ENCODE assay signal across 8 cellular contexts in genomic region chrX:136708348-136708747, GRCh38.
DNase-seq lines count a peak whose midpoint lies in the region; ATAC-seq, FAIRE-seq and TF ChIP-seq lines count a peak whose summit lies in the region.

No MANE protein-coding gene starts in this region.

- H3K4me3 Mint-ChIP-seq in stimulated activated naive B cell treated with anti-CD40 and anti-IgM and Interleukin-4, amounts not matched to agents 10 μg/mL and 1 μg/mL and 100 μg/mL, for 72 hours = no peak overlapping the region

- H3K36me3 Mint-ChIP-seq in stimulated activated naive B cell treated with anti-CD40 and anti-IgM and Interleukin-4, amounts not matched to agents 10 μg/mL and 1 μg/mL and 100 μg/mL, for 72 hours = peaks cover 0 to 9% of the 10 kb centered on the region in 2 donors

- peak; percentile 94 for FAIRE-seq in GM12892 (lab: Jason Lieb, UNC)

- H3K4me1 Mint-ChIP-seq in stimulated activated naive B cell treated with anti-CD40 and anti-IgM and Interleukin-4, amounts not matched to agents 10 μg/mL and 1 μg/mL and 100 μg/mL, for 72 hours = peaks cover 8 to 11% of the 10 kb centered on the region in 2 donors

- no peak for DNase-seq in AG09319 (ENCODE audit: extremely low read depth, low read depth)
- no peak for DNase-seq in GM12892 (ENCODE audit: insufficient read length)
- peak; percentile 69 for DNase-seq in NCI-H69 (lab: John Stamatoyannopoulos, UW)
- DNase-seq in fibroblast of villous mesenchyme (ENCODE audit: low read depth) = no peak
- DNase-seq in stimulated activated naive B cell treated with anti-CD40 and anti-IgM and Interleukin-4, amounts not matched to agents 10 μg/mL and 1 μg/mL and 100 μg/mL, for 72 hours = no peak
- DNase-seq in NK-92 (lab: John Stamatoyannopoulos, UW; ENCODE audit: unreplicated experiment) = no peak
- DNase-seq in iPS-NIHi11 (ENCODE audit: low spot score) = no peak

- TF ChIP-seq CTCF in AG09319 (IDR thresholded peaks at IDR 0.05; ENCODE audit: low read depth, low read length) = peak; percentile 39
- peak; percentile 43 for TF ChIP-seq CTCF in fibroblast of villous mesenchyme (IDR thresholded peaks at IDR 0.05; ENCODE audit: insufficient read depth, low read depth, low read length)

- ATAC-seq in stimulated activated naive B cell treated with anti-CD40 and anti-IgM and Interleukin-4, amounts not matched to agents 10 μg/mL and 1 μg/mL and 100 μg/mL, for 72 hours (replicated peaks) = no peak
- ATAC-seq in HG03442 (IDR thresholded peaks at IDR 0.05; ENCODE audit: unreplicated experiment) = no peak

- H3K27me3 Mint-ChIP-seq in stimulated activated naive B cell treated with anti-CD40 and anti-IgM and Interleukin-4, amounts not matched to agents 10 μg/mL and 1 μg/mL and 100 μg/mL, for 72 hours = no peaks in the 10 kb centered on the region

- no peaks in the 10 kb centered on the region for H3K9me3 Mint-ChIP-seq in stimulated activated naive B cell treated with anti-CD40 and anti-IgM and Interleukin-4, amounts not matched to agents 10 μg/mL and 1 μg/mL and 100 μg/mL, for 72 hours

- TF ChIP-seq POLR2A in GM12892 (IDR thresholded peaks at IDR 0.05; ENCODE audit: low read depth, low read length) = no peak

- H3K4me3 ChIP-seq in fibroblast of villous mesenchyme (ENCODE audit: low read depth, low read length) = no peak overlapping the region

- H3K27ac Mint-ChIP-seq in stimulated activated naive B cell treated with anti-CD40 and anti-IgM and Interleukin-4, amounts not matched to agents 10 μg/mL and 1 μg/mL and 100 μg/mL, for 72 hours = no peak overlapping the region
